8 cellular contexts compared by ENCODE assay signal in genomic region chr14:96797188-96797942, GRCh38. TPM values are rescaled to one million over a fixed set of nuclear protein-coding genes. Genes with fewer than 3 reads are reported as not detected.
A peak's percentile ranks its signal among the peaks of the same experiment; 100 is the strongest.
DNase-seq lines count a peak whose midpoint lies in the region; ATAC-seq and TF ChIP-seq lines count a peak whose summit lies in the region.

Gene VRK1, plus strand, starts transcription at chr14:96797382. Its CDS starts 36,090 bp downstream, at chr14:96833472.

- DNase-seq in Ammon's horn (ENCODE audit: low spot score) (peak; percentile 97), NCI-H460 (ENCODE audit: extremely low read depth, low read depth) (peak; percentile 95), cerebellar nuclear complex (lab: John Stamatoyannopoulos, UW) (peak; percentile 69 to 95), islet precursor cell (peak; percentile 98)
- DNase-seq in stimulated activated CD4-positive, alpha-beta T cell treated with anti-CD3 and anti-CD28 coated beads, Interleukin-12 subunit alpha, Interleukin-12 subunit beta, amount 100 ng/mL, for 48 hours (ENCODE audit: low read depth in 2 of 3, low spot score in 1 of 3) = peak; percentile 90 to 93 (median 92)

- peak; percentile 84 for TF ChIP-seq POLR2A in GM19193 (IDR thresholded peaks at IDR 0.05; ENCODE audit: extremely low read depth, insufficient read depth, insufficient read length)

- peak; percentile 98 for ATAC-seq in HG03432 (IDR thresholded peaks at IDR 0.05; ENCODE audit: unreplicated experiment)
- ATAC-seq in activated CD4-positive, CD25-positive, alpha-beta regulatory T cell treated with anti-CD3 and anti-CD28 coated beads, Interleukin-2, amount 50 U/mL, for 24 hours = peak; percentile 99

RNA-seq across cellular contexts. Expression of gene VRK1, which starts in this region (rescaled TPM):
- total RNA-seq in NCI-H460 (2014; rRNA removed; shearing (Covaris generic)) = 37.1 and 38.7 TPM in 2 replicates
- 39.7 and 41.7 TPM in 2 replicates for polyA plus RNA-seq in NCI-H460 (2014; cell fraction: nucleus; rRNA removed)

Comparison
In these comparisons a context has a peak if more than half of its experiments do, and no peak if none do; other contexts are left out.
1. Peak in every context shown above with its lines: DNase-seq and ATAC-seq.